In genomic region chr17:16886655-16887322, GRCh38 we compare ENCODE assay signal across 19 cellular contexts.
DNase-seq lines count a peak whose midpoint lies in the region; ATAC-seq and TF ChIP-seq lines count a peak whose summit lies in the region.
"Had no signal": no experiment of that assay in that cellular context is flagged by ENCODE, and none has a peak within 500 bp of the region (broad histone marks: within the 10 kb centered on the region; RNA-seq: fewer than 3 reads in every experiment).

No MANE protein-coding gene starts in this region.

- H3K4me3 Mint-ChIP-seq in activated CD4-positive, alpha-beta T cell treated with anti-CD3 and anti-CD28 coated beads for 36 hours: no peak overlapping the region
- H3K4me3 Mint-ChIP-seq in osteocyte (ENCODE audit: unreplicated experiment) (no peak overlapping the region), CD14-positive monocyte (no peak overlapping the region)
- H3K4me3 Mint-ChIP-seq: CD8-positive, alpha-beta T cell; H9 had no signal

- DNase-seq in activated CD4-positive, alpha-beta T cell treated with anti-CD3 and anti-CD28 coated beads for 36 hours: peak; percentile 22
- no peak for DNase-seq in activated CD4-positive, alpha-beta T cell treated with anti-CD3 and anti-CD28 coated beads for 1 hour
- DNase-seq in osteocyte (ENCODE audit: extremely low spot score, unreplicated experiment): peak; percentile 62
- no peak for DNase-seq in CD14-positive monocyte (ENCODE audit: low spot score)
- DNase-seq in stimulated activated CD4-positive, alpha-beta T cell treated with anti-CD3 and anti-CD28 coated beads, Interleukin-15, amount 100 ng/mL, for 24 hours: no peak
- DNase-seq: 8988T; activated naive CD4-positive, alpha-beta T cell treated with Interleukin-2 at 50 U/mL for 16 hours; body of pancreas; left ventricle myocardium superior; NCI-H1694; NCI-H510A; OCI-M1; pancreas; substantia nigra had no signal

- peak; percentile 57 for ATAC-seq in activated CD4-positive, alpha-beta T cell treated with anti-CD3 and anti-CD28 coated beads for 36 hours
- ATAC-seq in GM19395 (IDR thresholded peaks at IDR 0.05; ENCODE audit: unreplicated experiment): peak; percentile 69
- peak; percentile 75 for ATAC-seq in HG03139 (IDR thresholded peaks at IDR 0.05; ENCODE audit: unreplicated experiment)
- ATAC-seq in HG02623 (IDR thresholded peaks at IDR 0.05; ENCODE audit: unreplicated experiment): no peak
- ATAC-seq: body of pancreas; CD8-positive, alpha-beta T cell; left ventricle myocardium superior; pancreas had no signal

- H3K36me3 Mint-ChIP-seq in activated CD4-positive, alpha-beta T cell treated with anti-CD3 and anti-CD28 coated beads for 36 hours (ENCODE audit: low read depth): no peaks in the 10 kb centered on the region
- H3K36me3 Mint-ChIP-seq in osteocyte (ENCODE audit: unreplicated experiment): no peaks in the 10 kb centered on the region
- no peaks in the 10 kb centered on the region for H3K36me3 Mint-ChIP-seq in CD14-positive monocyte
- H3K36me3 Mint-ChIP-seq: CD8-positive, alpha-beta T cell had no signal

- CTCF ChIA-PET in activated CD4-positive, alpha-beta T cell treated with anti-CD3 and anti-CD28 coated beads for 36 hours (lab: Charles Lee): no interaction called here

- H3K9me3 Mint-ChIP-seq in activated CD4-positive, alpha-beta T cell treated with anti-CD3 and anti-CD28 coated beads for 36 hours (ENCODE audit: low read depth): no peaks in the 10 kb centered on the region
- no peaks in the 10 kb centered on the region for H3K9me3 Mint-ChIP-seq in osteocyte (ENCODE audit: unreplicated experiment)
- peaks cover 0 to 8% (median 3%) of the 10 kb centered on the region in 7 donors for H3K9me3 Mint-ChIP-seq in CD14-positive monocyte
- H3K9me3 Mint-ChIP-seq: CD8-positive, alpha-beta T cell; H9 had no signal

- POLR2A ChIA-PET in activated CD4-positive, alpha-beta T cell treated with anti-CD3 and anti-CD28 coated beads for 36 hours (lab: Charles Lee): interaction anchor here (0.7 kb wide), 1 partner anchor 20 kb away, joined by 4 read pairs; no protein-coding TSS in a partner anchor

- no peaks in the 10 kb centered on the region for H3K27me3 Mint-ChIP-seq in activated CD4-positive, alpha-beta T cell treated with anti-CD3 and anti-CD28 coated beads for 36 hours
- H3K27me3 Mint-ChIP-seq in osteocyte (ENCODE audit: unreplicated experiment): peaks cover 26% of the 10 kb centered on the region
- H3K27me3 Mint-ChIP-seq in CD14-positive monocyte (ENCODE audit: low read depth in 3 of 3): peaks cover 2 to 9% (median 2%) of the 10 kb centered on the region in 3 donors

- no peak overlapping the region for H3K27ac Mint-ChIP-seq in activated CD4-positive, alpha-beta T cell treated with anti-CD3 and anti-CD28 coated beads for 36 hours
- H3K27ac Mint-ChIP-seq in osteocyte (ENCODE audit: unreplicated experiment) (no peak overlapping the region), CD14-positive monocyte (no peak overlapping the region)
- H3K27ac Mint-ChIP-seq: CD8-positive, alpha-beta T cell; H9 had no signal

- H3K4me1 Mint-ChIP-seq in activated CD4-positive, alpha-beta T cell treated with anti-CD3 and anti-CD28 coated beads for 36 hours: no peaks in the 10 kb centered on the region
- H3K4me1 Mint-ChIP-seq in osteocyte (ENCODE audit: unreplicated experiment): no peaks in the 10 kb centered on the region
- H3K4me1 Mint-ChIP-seq in CD14-positive monocyte: no peaks in the 10 kb centered on the region

- TF ChIP-seq CTCF in osteocyte (IDR thresholded peaks at IDR 0.05) (no peak), CD14-positive monocyte (IDR thresholded peaks at IDR 0.05) (no peak)

- intact Hi-C loops in activated CD4-positive, alpha-beta T cell treated with anti-CD3 and anti-CD28 coated beads for 36 hours (cut with DNase I, micrococcal nuclease): no loop called here
- intact Hi-C loops in CD14-positive monocyte (cut with micrococcal nuclease): no loop called here

Comparison
In these comparisons a context has a peak if more than half of its experiments do, and no peak if none do; other contexts are left out.
1. DNase-seq: peak in activated CD4-positive, alpha-beta T cell treated with anti-CD3 and anti-CD28 coated beads for 36 hours (single experiment) and osteocyte (single experiment); none in activated CD4-positive, alpha-beta T cell treated with anti-CD3 and anti-CD28 coated beads for 1 hour (single experiment), CD14-positive monocyte (single experiment) and stimulated activated CD4-positive, alpha-beta T cell treated with anti-CD3 and anti-CD28 coated beads, Interleukin-15, amount 100 ng/mL, for 24 hours (single experiment).